ENCODE assay signal across 8 cellular contexts in the genomic region with DNA sequence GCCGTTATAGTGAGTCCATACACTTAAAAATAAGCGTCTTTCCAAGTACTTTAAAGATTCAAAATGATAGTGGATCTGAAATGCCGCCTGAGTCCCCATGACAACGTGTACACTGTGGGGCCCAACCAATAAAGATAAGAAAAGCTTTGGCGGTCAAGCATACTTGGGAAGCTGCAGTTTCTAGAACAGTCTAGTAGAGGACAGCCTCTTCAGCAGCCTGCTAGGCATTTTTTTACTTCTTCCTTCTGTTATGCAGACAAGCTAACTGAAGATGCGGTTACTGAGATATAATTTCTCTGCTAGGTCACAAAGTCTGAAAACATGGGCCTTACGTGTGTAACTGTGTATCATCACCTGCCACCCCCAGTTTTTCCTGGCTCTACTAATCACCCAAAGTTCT. TPM values are rescaled to one million over a fixed set of nuclear protein-coding genes. Genes with fewer than 3 reads are reported as not detected.
DNase-seq lines count a peak whose midpoint lies in the region; ATAC-seq, FAIRE-seq and TF ChIP-seq lines count a peak whose summit lies in the region.

No MANE protein-coding gene starts in this region.

- CTCF ChIA-PET in activated CD4-positive, alpha-beta T cell treated with anti-CD3 and anti-CD28 coated beads, Interleukin-2, amount 10 ng/mL, durations not matched to agents 7 days and 5 days (lab: Charles Lee) = no interaction called here
- CTCF ChIA-PET in activated CD8-positive, alpha-beta T cell treated with anti-CD3 and anti-CD28 coated beads, Interleukin-2, amount 10 ng/mL, durations not matched to agents 7 days and 5 days (lab: Charles Lee) = interaction anchor here (0.6 kb wide), 1 partner anchor 48 kb away, joined by 3 read pairs; no protein-coding TSS in a partner anchor

- H3K9me3 ChIP-seq in hepatocyte (ENCODE audit: low read depth) (no peaks in the 10 kb centered on the region), small intestine (ENCODE audit: control insufficient read depth, low read depth) (no peaks in the 10 kb centered on the region)

- 29% methylated on average over 7 of the region's 7 CpGs for WGBS in hepatocyte (ENCODE audit: low lambda C conversion rate, missing lambda C conversion rate)
- 11 to 30% (median 19%) methylated on average over 7 of the region's 7 CpGs for WGBS in small intestine, 3 donors

- H3K4me1 Mint-ChIP-seq in activated CD4-positive, alpha-beta T cell treated with anti-CD3 and anti-CD28 coated beads, Interleukin-2, amount 10 ng/mL, durations not matched to agents 7 days and 5 days = peaks cover 37% of the 10 kb centered on the region
- peaks cover 30% of the 10 kb centered on the region for H3K4me1 Mint-ChIP-seq in activated CD8-positive, alpha-beta T cell treated with anti-CD3 and anti-CD28 coated beads, Interleukin-2, amount 10 ng/mL, durations not matched to agents 7 days and 5 days (ENCODE audit: low read depth)

- POLR2A ChIA-PET in activated CD4-positive, alpha-beta T cell treated with anti-CD3 and anti-CD28 coated beads, Interleukin-2, amount 10 ng/mL, durations not matched to agents 7 days and 5 days (lab: Charles Lee) = no interaction called here
- POLR2A ChIA-PET in activated CD8-positive, alpha-beta T cell treated with anti-CD3 and anti-CD28 coated beads, Interleukin-2, amount 10 ng/mL, durations not matched to agents 7 days and 5 days (lab: Charles Lee) = interaction anchor here (1.0 to 1.4 kb wide), 2 partner anchors 349 to 659 kb away, joined by 3 to 9 read pairs; partner anchors contain the start of gene RLIM

- H3K27ac ChIP-seq in hepatocyte = peak overlapping the region; percentile 96
- peak overlapping the region; percentile 53 to 94 for H3K27ac ChIP-seq in small intestine (ENCODE audit: low read depth in 1 of 2, low read length in 1 of 2)

- peak overlapping the region; percentile 82 for H3K4me3 Mint-ChIP-seq in activated CD4-positive, alpha-beta T cell treated with anti-CD3 and anti-CD28 coated beads, Interleukin-2, amount 10 ng/mL, durations not matched to agents 7 days and 5 days
- peak overlapping the region; percentile 89 for H3K4me3 Mint-ChIP-seq in activated CD8-positive, alpha-beta T cell treated with anti-CD3 and anti-CD28 coated beads, Interleukin-2, amount 10 ng/mL, durations not matched to agents 7 days and 5 days

- no peak for FAIRE-seq in small intestine (lab: Jason Lieb, UNC)

- H3K27me3 Mint-ChIP-seq in activated CD4-positive, alpha-beta T cell treated with anti-CD3 and anti-CD28 coated beads, Interleukin-2, amount 10 ng/mL, durations not matched to agents 7 days and 5 days = no peaks in the 10 kb centered on the region
- H3K27me3 Mint-ChIP-seq in activated CD8-positive, alpha-beta T cell treated with anti-CD3 and anti-CD28 coated beads, Interleukin-2, amount 10 ng/mL, durations not matched to agents 7 days and 5 days (ENCODE audit: low read depth) = no peaks in the 10 kb centered on the region

- H3K27me3 ChIP-seq in hepatocyte (no peaks in the 10 kb centered on the region), small intestine (ENCODE audit: control insufficient read depth in 2 of 2, insufficient read depth in 2 of 2, low read length in 2 of 2) (no peaks in the 10 kb centered on the region)

- peak; percentile 6 for DNase-seq in activated CD4-positive, alpha-beta T cell treated with anti-CD3 and anti-CD28 coated beads, Interleukin-2, amount 10 ng/mL, durations not matched to agents 7 days and 5 days
- no peak for DNase-seq in activated CD4-positive, alpha-beta T cell treated with anti-CD3 and anti-CD28 coated beads, Interleukin-2, amount 50 U/mL, for 4 hours
- no peak for DNase-seq in activated CD8-positive, alpha-beta T cell treated with anti-CD3 and anti-CD28 coated beads, Interleukin-2, amount 10 ng/mL, durations not matched to agents 7 days and 5 days
- peak; percentile 43 for DNase-seq in hepatocyte (ENCODE audit: low spot score)
- DNase-seq in small intestine = no peak
- DNase-seq in NCI-H1105 treated with DMSO at 0.1 percent for 48 hours (lab: John Stamatoyannopoulos, UW) = no peak

- H4K20me1 ChIP-seq in hepatocyte (ENCODE audit: insufficient read depth, poor library complexity, severe bottlenecking) = no peaks in the 10 kb centered on the region

- H3K36me3 Mint-ChIP-seq in activated CD4-positive, alpha-beta T cell treated with anti-CD3 and anti-CD28 coated beads, Interleukin-2, amount 10 ng/mL, durations not matched to agents 7 days and 5 days (ENCODE audit: low read depth) = peaks cover 2% of the 10 kb centered on the region
- H3K36me3 Mint-ChIP-seq in activated CD8-positive, alpha-beta T cell treated with anti-CD3 and anti-CD28 coated beads, Interleukin-2, amount 10 ng/mL, durations not matched to agents 7 days and 5 days (ENCODE audit: low read depth) = peaks cover 14% of the 10 kb centered on the region

- H3K9me3 Mint-ChIP-seq in activated CD4-positive, alpha-beta T cell treated with anti-CD3 and anti-CD28 coated beads, Interleukin-2, amount 10 ng/mL, durations not matched to agents 7 days and 5 days = no peaks in the 10 kb centered on the region
- H3K9me3 Mint-ChIP-seq in activated CD8-positive, alpha-beta T cell treated with anti-CD3 and anti-CD28 coated beads, Interleukin-2, amount 10 ng/mL, durations not matched to agents 7 days and 5 days (ENCODE audit: insufficient read depth) = no peaks in the 10 kb centered on the region

- H3K36me3 ChIP-seq in hepatocyte (replicated peaks; ENCODE audit: insufficient read depth, low read depth) = no peaks in the 10 kb centered on the region
- no peaks in the 10 kb centered on the region for H3K36me3 ChIP-seq in small intestine (ENCODE audit: control insufficient read depth in 2 of 2, insufficient read depth in 2 of 2, low read length in 2 of 2)

- H3K27ac Mint-ChIP-seq in activated CD4-positive, alpha-beta T cell treated with anti-CD3 and anti-CD28 coated beads, Interleukin-2, amount 10 ng/mL, durations not matched to agents 7 days and 5 days = peak overlapping the region; percentile 91
- peak overlapping the region; percentile 94 for H3K27ac Mint-ChIP-seq in activated CD8-positive, alpha-beta T cell treated with anti-CD3 and anti-CD28 coated beads, Interleukin-2, amount 10 ng/mL, durations not matched to agents 7 days and 5 days

- peak overlapping the region; percentile 60 for H2AFZ ChIP-seq in hepatocyte

- H3K79me2 ChIP-seq in hepatocyte = peaks cover 36% of the 10 kb centered on the region

- H3K4me3 ChIP-seq in hepatocyte (peak overlapping the region; percentile 71), small intestine (ENCODE audit: low read depth in 1 of 2, low read length in 2 of 2) (peak overlapping the region; percentile 36 to 62)

- peak overlapping the region; percentile 90 for H3K4me2 ChIP-seq in hepatocyte

- H3K4me1 ChIP-seq in hepatocyte (ENCODE audit: insufficient read depth) (no peaks in the 10 kb centered on the region), small intestine (ENCODE audit: control insufficient read depth in 2 of 2, insufficient read depth in 1 of 2, low read depth in 1 of 2, low read length in 1 of 2) (no peaks in the 10 kb centered on the region)

- ATAC-seq in HG03159 (IDR thresholded peaks at IDR 0.05; ENCODE audit: unreplicated experiment) = peak; percentile 23
- ATAC-seq in activated CD8-positive, alpha-beta T cell treated with anti-CD3 and anti-CD28 coated beads, Interleukin-2, amount 10 ng/mL, durations not matched to agents 7 days and 5 days = peak; percentile 28
- no peak for ATAC-seq in HG03442 (IDR thresholded peaks at IDR 0.05; ENCODE audit: unreplicated experiment)

- H3K9me2 ChIP-seq in hepatocyte (replicated peaks; ENCODE audit: insufficient read depth) = no peaks in the 10 kb centered on the region

- TF ChIP-seq CTCF in hepatocyte (IDR thresholded peaks at IDR 0.05; ENCODE audit: poor library complexity) = no peak

RNA-seq across cellular contexts. Expression of gene UPRT, which starts 0.4 kb away (rescaled TPM):
- 10 to 100 TPM; 12.8 to 15.2 TPM for total RNA-seq in activated CD4-positive, alpha-beta T cell treated with anti-CD3 and anti-CD28 coated beads, Interleukin-2, amount 10 ng/mL, durations not matched to agents 7 days and 5 days
- 10 to 100 TPM; 18.5 to 22.2 TPM for total RNA-seq in activated CD8-positive, alpha-beta T cell treated with anti-CD3 and anti-CD28 coated beads, Interleukin-2, amount 10 ng/mL, durations not matched to agents 7 days and 5 days
- 26.7 and 28.7 TPM in 2 replicates for total RNA-seq in hepatocyte
- polyA plus RNA-seq in hepatocyte (18.1 and 22.1 TPM in 2 replicates), small intestine (10 to 100 TPM; 15.2 to 18.1 (median 17.6) TPM)

Comparison
In these comparisons a context has a peak if more than half of its experiments do, and no peak if none do; other contexts are left out.
1. DNase-seq: peak in activated CD4-positive, alpha-beta T cell treated with anti-CD3 and anti-CD28 coated beads, Interleukin-2, amount 10 ng/mL, durations not matched to agents 7 days and 5 days (single experiment) and hepatocyte (single experiment); none in activated CD4-positive, alpha-beta T cell treated with anti-CD3 and anti-CD28 coated beads, Interleukin-2, amount 50 U/mL, for 4 hours (0 of 2), activated CD8-positive, alpha-beta T cell treated with anti-CD3 and anti-CD28 coated beads, Interleukin-2, amount 10 ng/mL, durations not matched to agents 7 days and 5 days (single experiment), small intestine (single experiment) and NCI-H1105 treated with DMSO at 0.1 percent for 48 hours (single experiment).